In the genomic region with DNA sequence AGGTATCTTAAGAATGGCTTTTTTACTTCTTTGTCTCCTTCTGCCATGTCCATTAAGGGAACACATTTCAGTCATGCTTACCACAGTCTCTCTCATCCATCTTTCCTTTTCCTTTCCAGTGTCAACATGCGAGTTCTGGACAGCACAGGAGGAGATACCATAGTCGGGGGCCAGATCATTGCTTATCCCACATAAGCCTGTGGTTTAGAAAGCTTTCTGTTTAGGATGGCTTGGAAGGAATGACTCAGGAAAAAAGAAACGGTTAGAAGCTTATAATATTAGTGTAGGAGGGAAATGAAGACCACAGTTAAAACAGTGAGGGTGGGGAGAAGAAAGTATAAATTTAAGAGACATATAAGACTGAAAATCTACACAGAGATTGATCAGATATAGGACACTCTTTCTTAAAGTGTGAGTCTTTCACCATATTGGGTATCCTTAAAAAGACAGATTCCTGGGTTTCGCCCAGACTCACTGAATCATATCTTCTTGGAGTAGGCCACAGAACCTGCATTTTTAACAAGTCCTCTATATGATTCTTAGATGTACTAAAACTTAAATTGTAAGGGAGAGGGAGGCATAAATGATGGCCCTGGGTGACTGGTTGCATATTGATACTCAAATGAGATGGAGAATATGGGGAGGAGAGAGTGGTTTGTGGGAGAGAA, we compare ENCODE assay signal across 10 cellular contexts.
DNase-seq lines count a peak whose midpoint lies in the region; ATAC-seq and TF ChIP-seq lines count a peak whose summit lies in the region.
"Had no signal": no experiment of that assay in that cellular context is flagged by ENCODE, and none has a peak within 500 bp of the region (broad histone marks: within the 10 kb centered on the region; RNA-seq: fewer than 3 reads in every experiment).

No MANE protein-coding gene starts in this region.

- peaks cover 69% of the 10 kb centered on the region for H3K36me3 Mint-ChIP-seq in dendritic cell treated with granulocyte-macrophage colony-stimulating factor and Interleukin-4, amounts not matched to agents 40 ng/mL and 50 ng/mL, for 4 days (ENCODE audit: low read depth)
- H3K36me3 Mint-ChIP-seq: T-cell had no signal

- no peaks in the 10 kb centered on the region for H3K27me3 Mint-ChIP-seq in dendritic cell treated with granulocyte-macrophage colony-stimulating factor and Interleukin-4, amounts not matched to agents 40 ng/mL and 50 ng/mL, for 4 days

- intact Hi-C loops in dendritic cell treated with granulocyte-macrophage colony-stimulating factor and Interleukin-4, amounts not matched to agents 40 ng/mL and 50 ng/mL, for 4 days (cut with micrococcal nuclease), result loop anchor here (5.0 kb wide), 1 partner anchor 130 kb away; a partner anchor contains a TSS

- H3K27ac Mint-ChIP-seq in dendritic cell treated with granulocyte-macrophage colony-stimulating factor and Interleukin-4, amounts not matched to agents 40 ng/mL and 50 ng/mL, for 4 days, result peak overlapping the region; percentile 54
- H3K27ac Mint-ChIP-seq: T-cell had no signal

- no peak overlapping the region for H3K4me3 ChIP-seq in skeletal muscle cell (ENCODE audit: low read depth, low read length)

- TF ChIP-seq POLR2A in GM18505 (IDR thresholded peaks at IDR 0.05; ENCODE audit: borderline replicate concordance, extremely low read depth, insufficient read depth, insufficient read length), result no peak

- H3K4me3 Mint-ChIP-seq in dendritic cell treated with granulocyte-macrophage colony-stimulating factor and Interleukin-4, amounts not matched to agents 40 ng/mL and 50 ng/mL, for 4 days, result peak overlapping the region; percentile 1
- H3K4me3 Mint-ChIP-seq: CD4-positive, alpha-beta memory T cell; T-cell had no signal

- DNase-seq in ELR (ENCODE audit: low read depth) (peak; percentile 67), OCI-M1 (lab: John Stamatoyannopoulos, UW) (peak; percentile 63), skeletal muscle cell (ENCODE audit: low read depth) (peak; percentile 62), NCI-H774 (lab: John Stamatoyannopoulos, UW) (no peak)
- DNase-seq in activated CD4-positive, CD25-positive, alpha-beta regulatory T cell treated with anti-CD3 and anti-CD28 coated beads, Interleukin-2, amount 50 U/mL, for 72 hours, result no peak
- DNase-seq: CD4-positive, alpha-beta memory T cell; T-cell had no signal

- ATAC-seq in GM18517 (IDR thresholded peaks at IDR 0.05; ENCODE audit: unreplicated experiment) (no peak), GM18505 (IDR thresholded peaks at IDR 0.05; ENCODE audit: unreplicated experiment) (no peak)
- ATAC-seq: T-cell had no signal

- H3K4me1 Mint-ChIP-seq in dendritic cell treated with granulocyte-macrophage colony-stimulating factor and Interleukin-4, amounts not matched to agents 40 ng/mL and 50 ng/mL, for 4 days (ENCODE audit: low read depth), result peaks cover 77% of the 10 kb centered on the region

- no peaks in the 10 kb centered on the region for H3K9me3 Mint-ChIP-seq in dendritic cell treated with granulocyte-macrophage colony-stimulating factor and Interleukin-4, amounts not matched to agents 40 ng/mL and 50 ng/mL, for 4 days
- H3K9me3 Mint-ChIP-seq: CD4-positive, alpha-beta memory T cell; T-cell had no signal

Comparison
In these comparisons a context has a peak if more than half of its experiments do, and no peak if none do; other contexts are left out.
1. DNase-seq: peak in ELR (single experiment), OCI-M1 (single experiment) and skeletal muscle cell (single experiment); none in activated CD4-positive, CD25-positive, alpha-beta regulatory T cell treated with anti-CD3 and anti-CD28 coated beads, Interleukin-2, amount 50 U/mL, for 72 hours (single experiment) and NCI-H774 (single experiment).